Comparison of ENCODE assay signal across 1 cellular context in the genomic region with DNA sequence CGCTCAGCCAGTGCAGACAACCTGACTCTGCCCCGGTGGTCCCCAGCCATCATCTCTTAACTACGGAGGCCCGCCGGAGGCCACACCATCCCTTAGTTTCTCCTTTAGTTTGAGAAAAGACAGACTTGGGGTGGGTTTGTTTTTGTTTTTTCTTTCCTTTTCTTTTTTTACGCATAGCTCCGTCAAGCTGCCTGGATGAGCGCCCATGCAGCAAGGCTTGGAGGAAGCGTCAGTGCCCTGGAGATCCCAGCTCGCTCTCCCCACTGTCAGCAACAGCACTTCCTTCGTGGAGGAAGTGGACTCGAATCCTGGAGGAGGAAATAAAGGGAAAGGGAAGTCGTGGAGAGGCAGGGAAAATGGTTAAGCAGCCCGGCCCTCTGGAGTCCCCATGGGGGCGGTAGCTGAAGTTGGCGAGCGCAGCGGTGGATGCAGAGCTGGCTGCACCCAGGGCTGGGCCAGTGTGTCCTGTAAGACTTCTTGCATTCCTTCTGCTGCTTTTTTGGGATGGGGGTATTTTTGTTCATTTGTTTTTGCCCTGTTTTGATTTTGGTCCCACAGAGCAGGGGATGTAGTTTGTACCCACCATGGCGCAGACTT.
TF ChIP-seq lines count a peak whose summit lies in the region.

No MANE protein-coding gene starts in this region.

TF ChIP-seq in GM23338, 12 proteins besides CTCF, POLR2A, EP300 and RAD21 (continued from another document):
- TF ChIP-seq, protein P1, sequence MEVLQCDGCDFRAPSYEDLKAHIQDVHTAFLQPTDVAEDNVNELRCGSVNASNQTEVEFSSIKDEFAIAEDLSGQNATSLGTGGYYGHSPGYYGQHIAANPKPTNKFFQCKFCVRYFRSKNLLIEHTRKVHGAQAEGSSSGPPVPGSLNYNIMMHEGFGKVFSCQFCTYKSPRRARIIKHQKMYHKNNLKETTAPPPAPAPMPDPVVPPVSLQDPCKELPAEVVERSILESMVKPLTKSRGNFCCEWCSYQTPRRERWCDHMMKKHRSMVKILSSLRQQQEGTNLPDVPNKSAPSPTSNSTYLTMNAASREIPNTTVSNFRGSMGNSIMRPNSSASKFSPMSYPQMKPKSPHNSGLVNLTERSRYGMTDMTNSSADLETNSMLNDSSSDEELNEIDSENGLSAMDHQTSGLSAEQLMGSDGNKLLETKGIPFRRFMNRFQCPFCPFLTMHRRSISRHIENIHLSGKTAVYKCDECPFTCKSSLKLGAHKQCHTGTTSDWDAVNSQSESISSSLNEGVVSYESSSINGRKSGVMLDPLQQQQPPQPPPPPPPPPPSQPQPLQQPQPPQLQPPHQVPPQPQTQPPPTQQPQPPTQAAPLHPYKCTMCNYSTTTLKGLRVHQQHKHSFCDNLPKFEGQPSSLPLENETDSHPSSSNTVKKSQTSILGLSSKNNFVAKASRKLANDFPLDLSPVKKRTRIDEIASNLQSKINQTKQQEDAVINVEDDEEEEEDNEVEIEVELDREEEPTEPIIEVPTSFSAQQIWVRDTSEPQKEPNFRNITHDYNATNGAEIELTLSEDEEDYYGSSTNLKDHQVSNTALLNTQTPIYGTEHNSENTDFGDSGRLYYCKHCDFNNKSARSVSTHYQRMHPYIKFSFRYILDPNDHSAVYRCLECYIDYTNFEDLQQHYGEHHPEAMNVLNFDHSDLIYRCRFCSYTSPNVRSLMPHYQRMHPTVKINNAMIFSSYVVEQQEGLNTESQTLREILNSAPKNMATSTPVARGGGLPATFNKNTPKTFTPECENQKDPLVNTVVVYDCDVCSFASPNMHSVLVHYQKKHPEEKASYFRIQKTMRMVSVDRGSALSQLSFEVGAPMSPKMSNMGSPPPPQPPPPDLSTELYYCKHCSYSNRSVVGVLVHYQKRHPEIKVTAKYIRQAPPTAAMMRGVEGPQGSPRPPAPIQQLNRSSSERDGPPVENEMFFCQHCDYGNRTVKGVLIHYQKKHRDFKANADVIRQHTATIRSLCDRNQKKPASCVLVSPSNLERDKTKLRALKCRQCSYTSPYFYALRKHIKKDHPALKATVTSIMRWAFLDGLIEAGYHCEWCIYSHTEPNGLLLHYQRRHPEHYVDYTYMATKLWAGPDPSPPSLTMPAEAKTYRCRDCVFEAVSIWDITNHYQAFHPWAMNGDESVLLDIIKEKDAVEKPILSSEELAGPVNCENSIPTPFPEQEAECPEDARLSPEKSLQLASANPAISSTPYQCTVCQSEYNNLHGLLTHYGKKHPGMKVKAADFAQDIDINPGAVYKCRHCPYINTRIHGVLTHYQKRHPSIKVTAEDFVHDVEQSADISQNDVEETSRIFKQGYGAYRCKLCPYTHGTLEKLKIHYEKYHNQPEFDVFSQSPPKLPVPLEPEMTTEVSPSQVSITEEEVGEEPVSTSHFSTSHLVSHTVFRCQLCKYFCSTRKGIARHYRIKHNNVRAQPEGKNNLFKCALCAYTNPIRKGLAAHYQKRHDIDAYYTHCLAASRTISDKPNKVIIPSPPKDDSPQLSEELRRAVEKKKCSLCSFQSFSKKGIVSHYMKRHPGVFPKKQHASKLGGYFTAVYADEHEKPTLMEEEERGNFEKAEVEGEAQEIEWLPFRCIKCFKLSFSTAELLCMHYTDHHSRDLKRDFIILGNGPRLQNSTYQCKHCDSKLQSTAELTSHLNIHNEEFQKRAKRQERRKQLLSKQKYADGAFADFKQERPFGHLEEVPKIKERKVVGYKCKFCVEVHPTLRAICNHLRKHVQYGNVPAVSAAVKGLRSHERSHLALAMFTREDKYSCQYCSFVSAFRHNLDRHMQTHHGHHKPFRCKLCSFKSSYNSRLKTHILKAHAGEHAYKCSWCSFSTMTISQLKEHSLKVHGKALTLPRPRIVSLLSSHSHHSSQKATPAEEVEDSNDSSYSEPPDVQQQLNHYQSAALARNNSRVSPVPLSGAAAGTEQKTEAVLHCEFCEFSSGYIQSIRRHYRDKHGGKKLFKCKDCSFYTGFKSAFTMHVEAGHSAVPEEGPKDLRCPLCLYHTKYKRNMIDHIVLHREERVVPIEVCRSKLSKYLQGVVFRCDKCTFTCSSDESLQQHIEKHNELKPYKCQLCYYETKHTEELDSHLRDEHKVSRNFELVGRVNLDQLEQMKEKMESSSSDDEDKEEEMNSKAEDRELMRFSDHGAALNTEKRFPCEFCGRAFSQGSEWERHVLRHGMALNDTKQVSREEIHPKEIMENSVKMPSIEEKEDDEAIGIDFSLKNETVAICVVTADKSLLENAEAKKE (CRISPR knock-in tag; IDR thresholded peaks at IDR 0.05) = no peak
